ENCODE assay signal across 1 cellular context in genomic region chr15:31049682-31050606, GRCh38.
A peak's percentile ranks its signal among the peaks of the same experiment; 100 is the strongest.
TF ChIP-seq lines count a peak whose summit lies in the region.

No MANE protein-coding gene starts in this region.

TF ChIP-seq in K562, 482 proteins besides CTCF, POLR2A, EP300 and RAD21 (continued from another document):
- no peak for TF ChIP-seq NR0B1 (IDR thresholded peaks at IDR 0.05; ENCODE audit: partially characterized antibody)
- TF ChIP-seq CREB3 (tag; conservative IDR thresholded peaks at IDR 0.05; ENCODE audit: low read depth) = 0 out of 2 replicates have a peak, but pooled peaks have one; percentile 45
- peak; percentile 65; the same call in 1 of the 2 replicates for TF ChIP-seq ELF1 (tag; IDR thresholded peaks at IDR 0.05)
- no peak for TF ChIP-seq NR2C2 (CRISPR knock-in tag; IDR thresholded peaks at IDR 0.05)
- TF ChIP-seq NR2C2 (tag; IDR thresholded peaks at IDR 0.05) = peak; percentile 49
- TF ChIP-seq GABPA (tag; conservative IDR thresholded peaks at IDR 0.05; ENCODE audit: low read depth) = peak; percentile 33; the same call in 1 of the 2 replicates
- no peak for TF ChIP-seq CC2D1A (IDR thresholded peaks at IDR 0.05)
